1 cellular context compared by ENCODE assay signal in genomic region chr9:124663046-124663961, GRCh38.
TF ChIP-seq lines count a peak whose summit lies in the region.

No MANE protein-coding gene starts in this region.

TF ChIP-seq in GM12878, 131 proteins besides CTCF, POLR2A, EP300 and RAD21 (continued from another document):
- TF ChIP-seq SPI1 (IDR thresholded peaks at IDR 0.05; ENCODE audit: borderline replicate concordance, insufficient read depth, low read depth, low read length): peak; percentile 38; the same call in 1 of the 2 replicates
- TF ChIP-seq STAT1 (conservative IDR thresholded peaks at IDR 0.05): no peak
- peak; percentile 39; the same call in 1 of the 2 replicates for TF ChIP-seq ZNF384 (IDR thresholded peaks at IDR 0.05; ENCODE audit: borderline replicate concordance, low read depth, low read length)
- TF ChIP-seq RUNX3 (IDR thresholded peaks at IDR 0.05; ENCODE audit: low read length): 0 out of 2 replicates have a peak, but pooled peaks have one; percentile 10
